8 cellular contexts compared by ENCODE assay signal in the genomic region with DNA sequence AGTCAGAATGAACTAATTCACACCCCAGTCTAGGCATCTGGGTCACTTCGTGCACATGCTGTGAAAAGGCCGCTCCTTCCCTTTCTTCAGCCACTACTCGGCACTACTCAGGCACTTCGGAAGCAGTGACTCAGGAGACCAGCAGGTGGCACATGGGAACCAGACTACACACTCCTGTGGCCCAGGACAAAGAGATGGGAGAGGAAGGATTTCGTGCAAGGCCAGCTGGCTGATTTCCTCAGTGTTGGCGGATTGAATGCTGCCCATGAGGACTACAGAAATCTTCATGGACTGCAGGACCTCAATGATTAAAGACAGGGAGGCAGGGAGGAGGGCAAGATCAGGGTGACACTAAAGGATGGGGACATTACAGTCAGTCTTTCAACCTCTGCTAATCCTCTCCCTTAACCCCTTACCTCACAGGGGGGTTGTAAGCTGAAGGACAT.
DNase-seq lines count a peak whose midpoint lies in the region; TF ChIP-seq lines count a peak whose summit lies in the region.

No MANE protein-coding gene starts in this region.

- intact Hi-C loops in posterior cingulate gyrus (cut with DNase I) = loop anchor here (5.0 to 10.0 kb wide), 4 partner anchors 235 to 942 kb away; partner anchors contain the start of gene CNR1

- DNase-seq in GM12865 (ENCODE audit: low read depth) (peak; percentile 92), HFF-Myc (ENCODE audit: extremely low read depth, low read depth) (peak; percentile 70), MV-4-11 (lab: John Stamatoyannopoulos, UW) (peak; percentile 72), SJCRH30 (peak; percentile 88 to 96), glutamatergic neuron (peak; percentile 88), posterior cingulate gyrus (peak; percentile 70 to 97 (median 82)), mesenteric fat pad (ENCODE audit: low spot score) (no peak)
- DNase-seq in activated naive CD4-positive, alpha-beta T cell treated with anti-CD3 and anti-CD28 coated beads, Interleukin-2, amount 10 ng/mL, durations not matched to agents 7 days and 5 days = peak; percentile 72

- CTCF ChIA-PET in activated naive CD4-positive, alpha-beta T cell treated with anti-CD3 and anti-CD28 coated beads, Interleukin-2, amount 10 ng/mL, durations not matched to agents 7 days and 5 days (lab: Charles Lee) = interaction anchor here (1.1 to 2.4 kb wide), 6 partner anchors 97 to 941 kb away, joined by 3 to 17 read pairs (median 4); no protein-coding TSS in a partner anchor

- TF ChIP-seq CTCF in GM12865 (IDR thresholded peaks at IDR 0.05; ENCODE audit: insufficient read depth, low read depth, low read length, missing control alignments) (peak; percentile 92), HFF-Myc (IDR thresholded peaks at IDR 0.05; ENCODE audit: low read depth, low read length, missing control alignments) (peak; percentile 90), glutamatergic neuron (IDR thresholded peaks at IDR 0.05; ENCODE audit: partially characterized antibody, unreplicated experiment) (peak; percentile 77)

- no peak overlapping the region for H3K27ac Mint-ChIP-seq in activated naive CD4-positive, alpha-beta T cell treated with anti-CD3 and anti-CD28 coated beads, Interleukin-2, amount 10 ng/mL, durations not matched to agents 7 days and 5 days
- H3K27ac Mint-ChIP-seq in glutamatergic neuron (ENCODE audit: unreplicated experiment) = peak overlapping the region; percentile 92

- H3K36me3 Mint-ChIP-seq in activated naive CD4-positive, alpha-beta T cell treated with anti-CD3 and anti-CD28 coated beads, Interleukin-2, amount 10 ng/mL, durations not matched to agents 7 days and 5 days = no peaks in the 10 kb centered on the region
- H3K36me3 Mint-ChIP-seq in glutamatergic neuron (ENCODE audit: unreplicated experiment) = no peaks in the 10 kb centered on the region

- H3K4me3 ChIP-seq in GM12865 (ENCODE audit: low read depth, low read length) (no peak overlapping the region), HFF-Myc (replicated peaks; ENCODE audit: low read depth, low read length) (no peak overlapping the region), SJCRH30 (no peak overlapping the region)

- H3K4me1 Mint-ChIP-seq in activated naive CD4-positive, alpha-beta T cell treated with anti-CD3 and anti-CD28 coated beads, Interleukin-2, amount 10 ng/mL, durations not matched to agents 7 days and 5 days = no peaks in the 10 kb centered on the region
- H3K4me1 Mint-ChIP-seq in glutamatergic neuron (ENCODE audit: low read depth, unreplicated experiment) = peaks cover 31% of the 10 kb centered on the region

- 0 out of 2 replicates have a peak, but pooled peaks cover 2% of the 10 kb centered on the region for H3K4me1 ChIP-seq in SJCRH30

- H3K27me3 ChIP-seq in SJCRH30 = no peaks in the 10 kb centered on the region

- no peaks in the 10 kb centered on the region for H3K9me3 Mint-ChIP-seq in activated naive CD4-positive, alpha-beta T cell treated with anti-CD3 and anti-CD28 coated beads, Interleukin-2, amount 10 ng/mL, durations not matched to agents 7 days and 5 days
- peaks cover 21% of the 10 kb centered on the region for H3K9me3 Mint-ChIP-seq in glutamatergic neuron (ENCODE audit: unreplicated experiment)

- no peaks in the 10 kb centered on the region for H3K36me3 ChIP-seq in SJCRH30

- no peak overlapping the region for H3K4me3 Mint-ChIP-seq in activated naive CD4-positive, alpha-beta T cell treated with anti-CD3 and anti-CD28 coated beads, Interleukin-2, amount 10 ng/mL, durations not matched to agents 7 days and 5 days
- peak overlapping the region; percentile 56 for H3K4me3 Mint-ChIP-seq in glutamatergic neuron (ENCODE audit: unreplicated experiment)

- no peaks in the 10 kb centered on the region for H3K9me3 ChIP-seq in SJCRH30 (replicated peaks)

- peak overlapping the region; percentile 5; the same call in 1 of the 2 replicates for H3K27ac ChIP-seq in SJCRH30

- peaks cover 4% of the 10 kb centered on the region for H3K27me3 Mint-ChIP-seq in activated naive CD4-positive, alpha-beta T cell treated with anti-CD3 and anti-CD28 coated beads, Interleukin-2, amount 10 ng/mL, durations not matched to agents 7 days and 5 days
- peaks cover 11% of the 10 kb centered on the region for H3K27me3 Mint-ChIP-seq in glutamatergic neuron (ENCODE audit: unreplicated experiment)
